ENCODE assay signal across 8 cellular contexts in the genomic region with DNA sequence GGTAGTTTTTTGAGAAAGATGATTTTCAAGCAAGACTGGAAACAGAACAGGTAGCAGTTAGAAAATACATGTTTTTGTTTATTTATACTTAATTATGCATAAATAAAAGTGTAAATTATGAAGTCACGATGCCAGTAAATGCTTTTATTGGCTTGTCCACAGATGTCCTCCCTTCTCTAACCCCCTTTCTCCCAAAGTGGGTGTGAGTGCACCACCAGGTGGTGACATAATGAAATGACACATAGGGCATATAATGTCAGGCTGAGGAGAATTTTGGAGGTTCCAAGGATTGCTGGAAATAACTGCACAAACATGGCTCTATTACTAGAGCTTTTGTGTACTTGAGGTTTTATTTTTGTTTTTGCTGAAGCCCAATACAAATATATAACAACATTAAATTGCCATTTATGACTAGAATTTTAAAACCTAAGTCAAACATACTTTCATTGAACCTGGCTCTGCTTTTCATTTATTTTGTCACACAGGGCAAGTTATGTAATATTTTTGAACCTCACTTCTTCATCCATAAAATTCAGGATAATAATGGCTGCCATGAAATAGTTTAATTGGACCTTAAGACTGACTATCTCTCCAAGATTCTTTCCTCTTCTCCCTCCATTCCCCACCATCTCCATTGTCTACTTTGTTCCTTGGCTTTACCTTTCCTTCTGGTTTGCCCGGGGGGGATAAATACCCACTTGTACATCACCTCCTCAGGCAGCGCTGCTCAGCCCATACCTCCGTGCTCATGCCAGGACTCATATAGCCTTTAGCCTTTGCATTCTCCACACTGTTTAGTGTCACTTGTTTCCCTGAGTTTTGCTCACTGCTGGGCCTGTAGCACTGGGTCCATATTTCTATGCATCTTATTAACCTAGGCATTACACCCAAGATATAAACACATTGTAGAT.
DNase-seq lines count a peak whose midpoint lies in the region; ATAC-seq and TF ChIP-seq lines count a peak whose summit lies in the region.

No MANE protein-coding gene starts in this region.

- no peak overlapping the region for H3K4me3 Mint-ChIP-seq in activated CD8-positive, alpha-beta memory T cell treated with anti-CD3 and anti-CD28 coated beads, Interleukin-2, amount 10 ng/mL, durations not matched to agents 7 days and 5 days

- peak; percentile 63 to 89 for TF ChIP-seq RAD21 in liver (IDR thresholded peaks at IDR 0.05)

- H3K27me3 ChIP-seq in adrenal gland, result no peaks in the 10 kb centered on the region
- H3K27me3 ChIP-seq in liver (ENCODE audit: control insufficient read depth in 4 of 4, insufficient read depth in 4 of 4, low read length in 3 of 4), result no peaks in the 10 kb centered on the region

- no peak overlapping the region for H3K27ac ChIP-seq in adrenal gland
- no peak overlapping the region for H3K27ac ChIP-seq in liver (ENCODE audit: low read depth in 1 of 2, low read length in 2 of 2)

- no peaks in the 10 kb centered on the region for H3K36me3 Mint-ChIP-seq in activated CD8-positive, alpha-beta memory T cell treated with anti-CD3 and anti-CD28 coated beads, Interleukin-2, amount 10 ng/mL, durations not matched to agents 7 days and 5 days

- CTCF ChIA-PET in activated CD8-positive, alpha-beta memory T cell treated with anti-CD3 and anti-CD28 coated beads, Interleukin-2, amount 10 ng/mL, durations not matched to agents 7 days and 5 days (lab: Charles Lee), result interaction anchor here (1.1 to 1.7 kb wide), 3 partner anchors 15 to 128 kb away, joined by 3 to 6 read pairs (median 3); no protein-coding TSS in a partner anchor

- H3K9me3 ChIP-seq in adrenal gland (replicated peaks in 1 of 3) (no peaks in the 10 kb centered on the region), liver (ENCODE audit: control insufficient read depth in 4 of 4, low read length in 3 of 4) (no peaks in the 10 kb centered on the region)

- DNase-seq in activated CD8-positive, alpha-beta memory T cell treated with anti-CD3 and anti-CD28 coated beads, Interleukin-2, amount 10 ng/mL, durations not matched to agents 7 days and 5 days, result peak; percentile 47
- DNase-seq in activated CD8-positive, alpha-beta memory T cell treated with anti-CD3 and anti-CD28 coated beads, Interleukin-2, amount 50 U/mL, for 48 hours, result no peak
- DNase-seq in NCI-H1105 (lab: John Stamatoyannopoulos, UW) (peak; percentile 3), adrenal gland (peak in 1 of 7 donors; percentile 4)
- no peak for DNase-seq in central memory CD4-positive, alpha-beta T cell

- ATAC-seq in activated CD8-positive, alpha-beta memory T cell treated with anti-CD3 and anti-CD28 coated beads, Interleukin-2, amount 10 ng/mL, durations not matched to agents 7 days and 5 days, result no peak
- peak; percentile 83 for ATAC-seq in GM21786 (IDR thresholded peaks at IDR 0.05; ENCODE audit: unreplicated experiment)
- ATAC-seq in GM18517 (IDR thresholded peaks at IDR 0.05; ENCODE audit: unreplicated experiment), result no peak

- intact Hi-C loops in adrenal gland (cut with DNase I), result no loop called here

- 62 to 76% (median 68%) methylated on average over 4 of the region's 4 CpGs for WGBS in adrenal gland, 4 donors
- WGBS in liver, result 78% methylated on average over 4 of the region's 4 CpGs

- peak in 4 of 6 experiments; percentile 18 to 40 (median 28) for TF ChIP-seq CTCF in adrenal gland (IDR thresholded peaks at IDR 0.05)
- peak; percentile 57 for TF ChIP-seq CTCF in liver (IDR thresholded peaks at IDR 0.05; ENCODE audit: low read depth, low read length, missing input control)

- H3K4me1 Mint-ChIP-seq in activated CD8-positive, alpha-beta memory T cell treated with anti-CD3 and anti-CD28 coated beads, Interleukin-2, amount 10 ng/mL, durations not matched to agents 7 days and 5 days, result no peaks in the 10 kb centered on the region

- H3K4me3 ChIP-seq in adrenal gland, result no peak overlapping the region
- no peak overlapping the region for H3K4me3 ChIP-seq in liver (ENCODE audit: low read depth in 1 of 3, low read length in 3 of 3)

- H3K36me3 ChIP-seq in adrenal gland (replicated peaks in 1 of 2) (no peaks in the 10 kb centered on the region), liver (ENCODE audit: control insufficient read depth in 4 of 4, insufficient read depth in 3 of 4, low read depth in 1 of 4, low read length in 3 of 4) (no peaks in the 10 kb centered on the region)

- H3K9me3 Mint-ChIP-seq in activated CD8-positive, alpha-beta memory T cell treated with anti-CD3 and anti-CD28 coated beads, Interleukin-2, amount 10 ng/mL, durations not matched to agents 7 days and 5 days (ENCODE audit: low read depth), result no peaks in the 10 kb centered on the region

- no peak overlapping the region for H3K9ac ChIP-seq in liver (ENCODE audit: low read depth in 1 of 2, low read length in 2 of 2)

- TF ChIP-seq POLR2A in adrenal gland (IDR thresholded peaks at IDR 0.05), result no peak

- H3K27me3 Mint-ChIP-seq in activated CD8-positive, alpha-beta memory T cell treated with anti-CD3 and anti-CD28 coated beads, Interleukin-2, amount 10 ng/mL, durations not matched to agents 7 days and 5 days, result peaks cover 6% of the 10 kb centered on the region

- H3K27ac Mint-ChIP-seq in activated CD8-positive, alpha-beta memory T cell treated with anti-CD3 and anti-CD28 coated beads, Interleukin-2, amount 10 ng/mL, durations not matched to agents 7 days and 5 days, result no peak overlapping the region

- H3K4me1 ChIP-seq in adrenal gland (replicated peaks in 1 of 2) (no peaks in the 10 kb centered on the region), liver (ENCODE audit: control insufficient read depth in 4 of 4, insufficient read depth in 4 of 4, low read length in 3 of 4) (peaks cover 0 to 1% (median 0%) of the 10 kb centered on the region in 4 donors)

TF ChIP-seq in liver, 16 proteins besides CTCF, POLR2A, EP300 and RAD21:
- no peak for TF ChIP-seq GABPA (IDR thresholded peaks at IDR 0.05 in 1 of 2, conservative IDR thresholded peaks at IDR 0.05 in 1 of 2)
- TF ChIP-seq HNF4G (IDR thresholded peaks at IDR 0.05), result no peak
- TF ChIP-seq HNF4A (conservative IDR thresholded peaks at IDR 0.05), result no peak
- no peak for TF ChIP-seq JUND (IDR thresholded peaks at IDR 0.05)
- TF ChIP-seq EGR1 (IDR thresholded peaks at IDR 0.05; ENCODE audit: low read depth in 2 of 2), result no peak
- no peak for TF ChIP-seq TAF1 (conservative IDR thresholded peaks at IDR 0.05)
- TF ChIP-seq REST (IDR thresholded peaks at IDR 0.05), result no peak

Comparison
In these comparisons a context has a peak if more than half of its experiments do, and no peak if none do; other contexts are left out.
1. DNase-seq: peak in activated CD8-positive, alpha-beta memory T cell treated with anti-CD3 and anti-CD28 coated beads, Interleukin-2, amount 10 ng/mL, durations not matched to agents 7 days and 5 days (single experiment) and NCI-H1105 (single experiment); none in activated CD8-positive, alpha-beta memory T cell treated with anti-CD3 and anti-CD28 coated beads, Interleukin-2, amount 50 U/mL, for 48 hours (single experiment) and central memory CD4-positive, alpha-beta T cell (single experiment).